ENCODE assay signal across 8 cellular contexts in the genomic region with DNA sequence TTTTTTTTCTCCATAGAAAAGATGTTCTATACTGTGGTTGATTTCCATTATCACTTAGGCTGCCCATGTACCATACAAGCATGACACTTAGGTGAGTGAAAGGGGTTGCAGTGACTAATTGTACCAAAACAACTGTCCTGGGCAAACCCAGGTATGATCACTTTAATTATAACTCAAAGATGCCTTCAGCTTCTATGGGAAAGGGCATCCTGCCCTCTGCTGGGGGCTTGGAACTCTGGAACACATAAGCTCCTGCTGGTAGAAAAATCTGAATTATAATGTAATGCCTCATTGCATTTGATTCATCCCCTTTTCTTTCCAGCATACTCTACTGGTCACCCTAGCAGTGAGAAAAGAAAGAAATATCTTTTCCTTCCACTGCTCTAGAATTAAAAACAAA.
DNase-seq lines count a peak whose midpoint lies in the region; ATAC-seq, FAIRE-seq and TF ChIP-seq lines count a peak whose summit lies in the region.

No MANE protein-coding gene starts in this region.

- H3K4me3 ChIP-seq in AG09309 (ENCODE audit: control insufficient read depth, low read depth, low read length) (no peak overlapping the region), small intestine (ENCODE audit: low read depth in 1 of 2, low read length in 2 of 2) (no peak overlapping the region)

- TF ChIP-seq CTCF in AG09309 (IDR thresholded peaks at IDR 0.05; ENCODE audit: control insufficient read depth, insufficient read depth, low read depth, low read length, missing control alignments) = peak; percentile 72

- no peak for FAIRE-seq in small intestine (lab: Jason Lieb, UNC)

- H3K9me3 ChIP-seq in small intestine (ENCODE audit: control insufficient read depth, low read depth) = no peaks in the 10 kb centered on the region

- H3K27ac ChIP-seq in small intestine (ENCODE audit: low read depth in 1 of 2, low read length in 1 of 2) = no peak overlapping the region

- H3K27me3 ChIP-seq in small intestine (ENCODE audit: control insufficient read depth in 2 of 2, insufficient read depth in 2 of 2, low read length in 2 of 2) = no peaks in the 10 kb centered on the region

- no peaks in the 10 kb centered on the region for H3K4me1 ChIP-seq in small intestine (ENCODE audit: control insufficient read depth in 2 of 2, insufficient read depth in 1 of 2, low read depth in 1 of 2, low read length in 1 of 2)

- H3K36me3 ChIP-seq in small intestine (ENCODE audit: control insufficient read depth in 2 of 2, insufficient read depth in 2 of 2, low read length in 2 of 2) = no peaks in the 10 kb centered on the region

- ATAC-seq in GM18868 (IDR thresholded peaks at IDR 0.05; ENCODE audit: unreplicated experiment) = peak; percentile 49
- ATAC-seq in HG03196 (IDR thresholded peaks at IDR 0.05; ENCODE audit: unreplicated experiment) = no peak
- no peak for ATAC-seq in HG03469 (IDR thresholded peaks at IDR 0.05; ENCODE audit: unreplicated experiment)

- DNase-seq in AG09309 (ENCODE audit: low read depth) (no peak), RKO (ENCODE audit: low spot score) (peak; percentile 81), fibroblast of gingiva (ENCODE audit: low read depth) (peak; percentile 47), small intestine (peak; percentile 7)
- DNase-seq in effector CD8-positive, alpha-beta T cell (lab: John Stamatoyannopoulos, UW) = no peak

Comparison
In these comparisons a context has a peak if more than half of its experiments do, and no peak if none do; other contexts are left out.
1. DNase-seq: peak in RKO (single experiment), fibroblast of gingiva (single experiment) and small intestine (single experiment); none in AG09309 (single experiment) and effector CD8-positive, alpha-beta T cell (single experiment).